8 cellular contexts compared by ENCODE assay signal in genomic region chr15:22664294-22665058, GRCh38.
DNase-seq lines count a peak whose midpoint lies in the region; ATAC-seq, FAIRE-seq and TF ChIP-seq lines count a peak whose summit lies in the region.
"Not testable (repeated sequence)": the region's sequence is repeated elsewhere in the genome, so short reads cannot be mapped to it uniquely, and the experiment has no call there.

No MANE protein-coding gene starts in this region.

- H3F3A ChIP-seq in PC-3 (ENCODE audit: low read length, unreplicated experiment), result not testable (repeated sequence)

- not testable (repeated sequence) for H3K4me1 ChIP-seq in PC-3 (ENCODE audit: insufficient read depth, low read length); endothelial cell of umbilical vein (ENCODE audit: control insufficient read depth, extremely low read depth, insufficient read depth, low read length)

- H3K79me2 ChIP-seq in PC-3 (ENCODE audit: low read length); endothelial cell of umbilical vein (ENCODE audit: control insufficient read depth, insufficient read depth, low read length): not testable (repeated sequence)

- CTCF ChIA-PET in BJ (lab: Yijun Ruan, JAX); PC-3 (lab: Charles Lee); endothelial cell of umbilical vein (lab: Charles Lee): not testable (repeated sequence)

- FAIRE-seq in endothelial cell of umbilical vein (lab: Jason Lieb, UNC), result not testable (repeated sequence)

- H2AFZ ChIP-seq in PC-3 (ENCODE audit: low read length), result peak overlapping the region; percentile 81
- peak overlapping the region; percentile 79 for H2AFZ ChIP-seq in endothelial cell of umbilical vein (ENCODE audit: low read depth, low read length)

- H3K9me2 ChIP-seq in PC-3 (replicated peaks; ENCODE audit: low read length), result not testable (repeated sequence)

- ATAC-seq in GM19351 (IDR thresholded peaks at IDR 0.05; ENCODE audit: unreplicated experiment) (peak; percentile 63), HG03064 (IDR thresholded peaks at IDR 0.05; ENCODE audit: low read depth, unreplicated experiment) (peak; percentile 77), PC-3 (peak; percentile 87)
- ATAC-seq in activated T-cell treated with anti-CD3 and anti-CD28 coated beads, Interleukin-2, amount 50 U/mL, for 72 hours (replicated peaks in 1 of 2), result peak; percentile 86

- TF ChIP-seq POLR2A in endothelial cell of umbilical vein (IDR thresholded peaks at IDR 0.05; ENCODE audit: low read depth, low read length); lower leg skin (IDR thresholded peaks at IDR 0.05): not testable (repeated sequence)

- H3K9ac ChIP-seq in PC-3 (ENCODE audit: low read length), result peak overlapping the region; percentile 69
- not testable (repeated sequence) for H3K9ac ChIP-seq in endothelial cell of umbilical vein (replicated peaks; ENCODE audit: extremely low read depth, insufficient read depth, low read length)

- not testable (repeated sequence) for H3K36me3 Mint-ChIP-seq in activated T-cell treated with anti-CD3 and anti-CD28 coated beads, Interleukin-2, amount 50 U/mL, for 72 hours (ENCODE audit: insufficient read depth in 2 of 2)

- intact Hi-C loops in PC-3 (cut with micrococcal nuclease); endothelial cell of umbilical vein (cut with micrococcal nuclease); lower leg skin (cut with DNase I; ENCODE audit: low total_unique reads): not testable (repeated sequence)

- H3K4me1 Mint-ChIP-seq in activated T-cell treated with anti-CD3 and anti-CD28 coated beads, Interleukin-2, amount 50 U/mL, for 72 hours (ENCODE audit: low read depth), result not testable (repeated sequence)

- BruUV-seq in PC-3 (replicated peaks; lab: Mats Ljungman, UMichigan); endothelial cell of umbilical vein (replicated peaks; lab: Mats Ljungman, UMichigan): not testable (repeated sequence)

- POLR2A ChIA-PET in BJ (lab: Charles Lee); PC-3 (lab: Charles Lee; ENCODE audit: unreplicated experiment); endothelial cell of umbilical vein (lab: Charles Lee): not testable (repeated sequence)

- WGBS in lower leg skin, 2 donors, result 0 to 1% methylated on average over 3 to 22 of the region's 110 CpGs

- H3K36me3 ChIP-seq in BJ (ENCODE audit: control insufficient read depth, insufficient read depth, low read length); PC-3 (ENCODE audit: low read depth, low read length); endothelial cell of umbilical vein (ENCODE audit: control insufficient read depth in 2 of 2, extremely low read depth in 1 of 2, insufficient read depth in 2 of 2, low read length in 2 of 2): not testable (repeated sequence)

- H3K27me3 Mint-ChIP-seq in activated T-cell treated with anti-CD3 and anti-CD28 coated beads, Interleukin-2, amount 50 U/mL, for 72 hours (ENCODE audit: low read depth), result peaks cover 15% of the 10 kb centered on the region

- peak overlapping the region; percentile 89 for H3K4me2 ChIP-seq in PC-3 (ENCODE audit: low read length)
- not testable (repeated sequence) for H3K4me2 ChIP-seq in endothelial cell of umbilical vein (ENCODE audit: insufficient read depth, low read length)

- not testable (repeated sequence) for H3K9me3 ChIP-seq in PC-3 (ENCODE audit: low read length); endothelial cell of umbilical vein (replicated peaks; ENCODE audit: control insufficient read depth, insufficient read depth, low read length)

- peak overlapping the region; percentile 56 for H3K27ac ChIP-seq in PC-3 (ENCODE audit: low read length)
- H3K27ac ChIP-seq in endothelial cell of umbilical vein (ENCODE audit: insufficient read depth, low read depth, low read length), result peak overlapping the region; percentile 45

- not testable (repeated sequence) for H3K27me3 ChIP-seq in BJ (ENCODE audit: control insufficient read depth, insufficient read depth, low read length); PC-3 (ENCODE audit: low read length); endothelial cell of umbilical vein (ENCODE audit: control insufficient read depth in 2 of 2, insufficient read depth in 2 of 2, low read length in 2 of 2)

- not testable (repeated sequence) for H3K27ac Mint-ChIP-seq in activated T-cell treated with anti-CD3 and anti-CD28 coated beads, Interleukin-2, amount 50 U/mL, for 72 hours

- H3K4me3 Mint-ChIP-seq in activated T-cell treated with anti-CD3 and anti-CD28 coated beads, Interleukin-2, amount 50 U/mL, for 72 hours, result peak overlapping the region; percentile 78 to 84

- DNase-seq in BJ (ENCODE audit: low read depth); lower leg skin (ENCODE audit: low spot score in 2 of 2): not testable (repeated sequence)
- DNase-seq in PC-3 (peak; percentile 53), endothelial cell of umbilical vein (ENCODE audit: low read depth, low spot score) (peak; percentile 31)
- peak; percentile 41 to 48 for DNase-seq in activated T-cell treated with anti-CD3 and anti-CD28 coated beads, Interleukin-2, amount 50 U/mL, for 72 hours
- DNase-seq in stimulated activated CD4-positive, alpha-beta T cell treated with anti-CD3 and anti-CD28 coated beads, Interleukin-12 subunit alpha, Interleukin-12 subunit beta, amount 100 ng/mL, for 4 hours, result peak; percentile 12

- not testable (repeated sequence) for H3K9me3 Mint-ChIP-seq in activated T-cell treated with anti-CD3 and anti-CD28 coated beads, Interleukin-2, amount 50 U/mL, for 72 hours

- H3K9me1 ChIP-seq in endothelial cell of umbilical vein (replicated peaks; ENCODE audit: control insufficient read depth, extremely low read depth, insufficient read depth, low read length), result not testable (repeated sequence)

- H3K4me3 ChIP-seq in BJ (ENCODE audit: low read depth, low read length) (peak overlapping the region; percentile 45), PC-3 (ENCODE audit: low read length) (peak overlapping the region; percentile 69), endothelial cell of umbilical vein (replicated peaks in 1 of 3; ENCODE audit: insufficient read depth in 1 of 3, low read depth in 1 of 3, low read length in 3 of 3) (peak overlapping the region; percentile 23 to 44 (median 32)), lower leg skin (ENCODE audit: low read depth, poor library complexity, severe bottlenecking) (peak overlapping the region; percentile 43)

- H4K20me1 ChIP-seq in PC-3 (ENCODE audit: low read length); endothelial cell of umbilical vein (replicated peaks; ENCODE audit: control insufficient read depth, extremely low read depth, insufficient read depth, low read length): not testable (repeated sequence)

- TF ChIP-seq CTCF in BJ (IDR thresholded peaks at IDR 0.05; ENCODE audit: insufficient read depth, low read depth, low read length); PC-3 (conservative IDR thresholded peaks at IDR 0.05; ENCODE audit: low read depth, low read length); endothelial cell of umbilical vein (IDR thresholded peaks at IDR 0.05; ENCODE audit: extremely low read depth in 1 of 2, insufficient read depth in 1 of 2, low read depth in 1 of 2, low read length in 2 of 2); lower leg skin (IDR thresholded peaks at IDR 0.05): not testable (repeated sequence)

- dilution Hi-C loops in endothelial cell of umbilical vein (cut with MboI; ENCODE audit: extremely low pct_ligation_motif_present, low sequenced_read_pairs), result not testable (repeated sequence)
